8 cellular contexts compared by ENCODE assay signal in genomic region chr1:109655624-109656519, GRCh38. TPM values are rescaled to one million over a fixed set of nuclear protein-coding genes. Genes with fewer than 3 reads are reported as not detected.
DNase-seq lines count a peak whose midpoint lies in the region; ATAC-seq and TF ChIP-seq lines count a peak whose summit lies in the region.

Gene GSTM4, plus strand, starts transcription at chr1:109656099. Its CDS starts 291 bp downstream, at chr1:109656390.

- CTCF ChIA-PET in activated CD8-positive, alpha-beta T cell treated with anti-CD3 and anti-CD28 coated beads for 36 hours (lab: Charles Lee), result interaction anchor here (1.0 to 8.3 kb wide), 7 partner anchors 10 to 328 kb away, joined by 3 to 155 read pairs (median 10); partner anchors contain the start of genes AHCYL1 and GSTM1

- H3K27me3 Mint-ChIP-seq in activated CD8-positive, alpha-beta T cell treated with anti-CD3 and anti-CD28 coated beads for 36 hours, result peaks cover 2% of the 10 kb centered on the region

- DNase-seq in AG09309 (ENCODE audit: low read depth) (no peak), NCI-H748 treated with DMSO at 0.1 percent for 48 hours (lab: John Stamatoyannopoulos, UW) (peak; percentile 38), lung microvascular endothelial cell (ENCODE audit: low read depth in 2 of 2) (peak; percentile 55 to 65)
- DNase-seq in activated CD8-positive, alpha-beta T cell treated with anti-CD3 and anti-CD28 coated beads for 36 hours, result peak; percentile 81
- peak; percentile 42 for DNase-seq in effector CD4-positive, alpha-beta T cell
- peak; percentile 2 to 54 (median 30) for DNase-seq in stimulated activated CD4-positive, alpha-beta T cell treated with anti-CD3 and anti-CD28 coated beads, TNF-alpha, amount 100 ng/mL, for 4 hours (ENCODE audit: low read depth in 3 of 3)

- H3K4me3 ChIP-seq in AG09309 (ENCODE audit: control insufficient read depth, low read depth, low read length), result peak within 1 kb of the TSS; percentile 96

- H3K9me3 Mint-ChIP-seq in activated CD8-positive, alpha-beta T cell treated with anti-CD3 and anti-CD28 coated beads for 36 hours, result no peaks in the 10 kb centered on the region

- H3K4me3 Mint-ChIP-seq in activated CD8-positive, alpha-beta T cell treated with anti-CD3 and anti-CD28 coated beads for 36 hours, result peak within 1 kb of the TSS; percentile 78

- no peaks in the 10 kb centered on the region for H3K36me3 Mint-ChIP-seq in activated CD8-positive, alpha-beta T cell treated with anti-CD3 and anti-CD28 coated beads for 36 hours (ENCODE audit: low read depth)

- intact Hi-C loops in activated CD8-positive, alpha-beta T cell treated with anti-CD3 and anti-CD28 coated beads for 36 hours (cut with micrococcal nuclease), result no loop called here

- peak; percentile 90 for ATAC-seq in GM18868 (IDR thresholded peaks at IDR 0.05; ENCODE audit: unreplicated experiment)
- peak; percentile 84 for ATAC-seq in HG03097 (IDR thresholded peaks at IDR 0.05; ENCODE audit: low FRiP score, unreplicated experiment)
- ATAC-seq in activated CD8-positive, alpha-beta T cell treated with anti-CD3 and anti-CD28 coated beads for 36 hours, result peak; percentile 94

- H3K27ac Mint-ChIP-seq in activated CD8-positive, alpha-beta T cell treated with anti-CD3 and anti-CD28 coated beads for 36 hours, result peak within 1 kb of the TSS; percentile 83

- H3K4me1 Mint-ChIP-seq in activated CD8-positive, alpha-beta T cell treated with anti-CD3 and anti-CD28 coated beads for 36 hours (ENCODE audit: low read depth), result peaks cover 6% of the 10 kb centered on the region

- POLR2A ChIA-PET in activated CD8-positive, alpha-beta T cell treated with anti-CD3 and anti-CD28 coated beads for 36 hours (lab: Charles Lee), result interaction anchor here (0.6 to 1.5 kb wide), 4 partner anchors 133 to 1579 kb away, joined by 3 read pairs; no protein-coding TSS in a partner anchor

- TF ChIP-seq CTCF in AG09309 (IDR thresholded peaks at IDR 0.05; ENCODE audit: control insufficient read depth, insufficient read depth, low read depth, low read length, missing control alignments), result no peak
- no peak for TF ChIP-seq CTCF in activated CD8-positive, alpha-beta T cell treated with anti-CD3 and anti-CD28 coated beads for 36 hours (IDR thresholded peaks at IDR 0.05)

RNA-seq across cellular contexts. Expression of gene GSTM4, which starts in this region (rescaled TPM):
- 10 to 100 TPM in 1 of 2 experiments, 1 to 10 TPM in 1; 8.3 to 10.5 TPM for total RNA-seq in activated CD8-positive, alpha-beta T cell treated with anti-CD3 and anti-CD28 coated beads for 36 hours
- total RNA-seq in lung microvascular endothelial cell, result 0.40 and 0.65 TPM in 2 replicates

Comparison
In these comparisons a context has a peak if more than half of its experiments do, and no peak if none do; other contexts are left out.
1. Peak in DNase-seq in lung microvascular endothelial cell; RNA of the gene not detected or under 1 TPM.